12 cellular contexts compared by ENCODE assay signal in genomic region chr11:13391217-13391616, GRCh38.
"Had no signal": no experiment of that assay in that cellular context is flagged by ENCODE, and none has a peak within 500 bp of the region (broad histone marks: within the 10 kb centered on the region; RNA-seq: fewer than 3 reads in every experiment).

No MANE protein-coding gene starts in this region.

- H3K27me3 ChIP-seq: stomach had no signal

- H3K27ac ChIP-seq: stomach had no signal

- H3K4me1 Mint-ChIP-seq: activated CD8-positive, alpha-beta memory T cell treated with anti-CD3 and anti-CD28 coated beads, Interleukin-2, amount 10 ng/mL, durations not matched to agents 7 days and 5 days; brain; neural crest cell had no signal

- DNase-seq: activated CD4-positive, CD25-positive, alpha-beta regulatory T cell; activated CD8-positive, alpha-beta memory T cell treated with anti-CD3 and anti-CD28 coated beads, Interleukin-2, amount 10 ng/mL, durations not matched to agents 7 days and 5 days; activated naive CD4-positive, alpha-beta T cell; amygdala; hippocampal formation; stimulated activated CD4-positive, alpha-beta T cell treated with anti-CD3 and anti-CD28 coated beads, Interleukin-4, amount 100 ng/mL, for 1 hour; stimulated activated CD8-positive, alpha-beta memory T cell treated with anti-CD3 and anti-CD28 coated beads, Interleukin-4, amount 100 ng/mL, for 48 hours; stomach had no signal

- H3K4me1 ChIP-seq: stomach had no signal

- H3K9me3 ChIP-seq: stomach had no signal

- H3K9me3 Mint-ChIP-seq: activated T-helper 1 cell treated with anti-CD3 and anti-CD28 coated beads, Interleukin-12 subunit alpha, Interleukin-12 subunit beta, Interleukin-2, Interleukin-4 antibody, amounts not matched to agents 30 ng/mL and 10 ng/mL and 1 ng/mL, durations not matched to agents 14 hours and 24 hours and 36 hours; neural crest cell had no signal

- ATAC-seq: activated CD8-positive, alpha-beta memory T cell treated with anti-CD3 and anti-CD28 coated beads, Interleukin-2, amount 10 ng/mL, durations not matched to agents 7 days and 5 days had no signal

- H3K27me3 Mint-ChIP-seq: activated CD8-positive, alpha-beta memory T cell treated with anti-CD3 and anti-CD28 coated beads, Interleukin-2, amount 10 ng/mL, durations not matched to agents 7 days and 5 days; brain had no signal

- H3K27ac Mint-ChIP-seq: activated CD8-positive, alpha-beta memory T cell treated with anti-CD3 and anti-CD28 coated beads, Interleukin-2, amount 10 ng/mL, durations not matched to agents 7 days and 5 days; activated T-helper 1 cell treated with anti-CD3 and anti-CD28 coated beads, Interleukin-12 subunit alpha, Interleukin-12 subunit beta, Interleukin-2, Interleukin-4 antibody, amounts not matched to agents 30 ng/mL and 10 ng/mL and 1 ng/mL, durations not matched to agents 14 hours and 24 hours and 36 hours; T-helper 1 cell treated with Interleukin-12 subunit alpha and Interleukin-12 subunit beta and Interleukin-4 antibody, amounts not matched to agents 30 μg/mL and 1 μg/mL, for 36 hours had no signal

- H3K4me3 ChIP-seq: stomach had no signal

- H3K4me3 Mint-ChIP-seq: activated CD8-positive, alpha-beta memory T cell treated with anti-CD3 and anti-CD28 coated beads, Interleukin-2, amount 10 ng/mL, durations not matched to agents 7 days and 5 days; activated T-helper 1 cell treated with anti-CD3 and anti-CD28 coated beads, Interleukin-12 subunit alpha, Interleukin-12 subunit beta, Interleukin-2, Interleukin-4 antibody, amounts not matched to agents 30 ng/mL and 10 ng/mL and 1 ng/mL, durations not matched to agents 14 hours and 24 hours and 36 hours; brain; neural crest cell; T-helper 1 cell treated with Interleukin-12 subunit alpha and Interleukin-12 subunit beta and Interleukin-4 antibody, amounts not matched to agents 30 μg/mL and 1 μg/mL, for 36 hours had no signal
